ENCODE assay signal across 12 cellular contexts in genomic region chr14:100567877-100568163, GRCh38. TPM values are rescaled to one million over a fixed set of nuclear protein-coding genes. Genes with fewer than 3 reads are reported as not detected.
DNase-seq lines count a peak whose midpoint lies in the region; ATAC-seq and TF ChIP-seq lines count a peak whose summit lies in the region.
"Had no signal": no experiment of that assay in that cellular context is flagged by ENCODE, and none has a peak within 500 bp of the region (broad histone marks: within the 10 kb centered on the region; RNA-seq: fewer than 3 reads in every experiment).

No MANE protein-coding gene starts in this region.

- H3K27me3 ChIP-seq in mammary epithelial cell (ENCODE audit: insufficient read depth, low read length), result peaks cover 29% of the 10 kb centered on the region
- peaks cover 0 to 60% of the 10 kb centered on the region in 2 donors for H3K27me3 ChIP-seq in tibial nerve

- TF ChIP-seq CTCF in activated CD8-positive, alpha-beta T cell treated with anti-CD3 and anti-CD28 coated beads for 36 hours (IDR thresholded peaks at IDR 0.05), result no peak
- TF ChIP-seq CTCF in mammary epithelial cell (conservative IDR thresholded peaks at IDR 0.05 in 1 of 2, IDR thresholded peaks at IDR 0.05 in 1 of 2; ENCODE audit: extremely low read depth in 1 of 2, insufficient read depth in 1 of 2, low read depth in 1 of 2, low read length in 2 of 2) (no peak), tibial nerve (IDR thresholded peaks at IDR 0.05) (no peak), glutamatergic neuron (IDR thresholded peaks at IDR 0.05; ENCODE audit: partially characterized antibody, unreplicated experiment) (no peak)

- H3K4me2 ChIP-seq in mammary epithelial cell (ENCODE audit: insufficient read depth, low read depth, low read length), result peak overlapping the region; percentile 77

- TF ChIP-seq POLR2A in tibial nerve (IDR thresholded peaks at IDR 0.05), result no peak

- POLR2A ChIA-PET in activated CD8-positive, alpha-beta T cell treated with anti-CD3 and anti-CD28 coated beads, Interleukin-2, amount 10 ng/mL, durations not matched to agents 7 days and 5 days (lab: Charles Lee), result no interaction called here
- POLR2A ChIA-PET in activated CD8-positive, alpha-beta T cell treated with anti-CD3 and anti-CD28 coated beads for 36 hours (lab: Charles Lee), result no interaction called here

- no peak overlapping the region for H3K27ac Mint-ChIP-seq in activated CD8-positive, alpha-beta T cell treated with anti-CD3 and anti-CD28 coated beads, Interleukin-2, amount 10 ng/mL, durations not matched to agents 7 days and 5 days
- H3K27ac Mint-ChIP-seq in activated CD8-positive, alpha-beta T cell treated with anti-CD3 and anti-CD28 coated beads for 36 hours, result no peak overlapping the region
- H3K27ac Mint-ChIP-seq in memory B cell (no peak overlapping the region), glutamatergic neuron (ENCODE audit: unreplicated experiment) (no peak overlapping the region)

- no peak for TF ChIP-seq EP300 in tibial nerve (IDR thresholded peaks at IDR 0.05)

- intact Hi-C loops in activated CD8-positive, alpha-beta T cell treated with anti-CD3 and anti-CD28 coated beads for 36 hours (cut with micrococcal nuclease), result no loop called here
- intact Hi-C loops in mammary epithelial cell (cut with micrococcal nuclease), result no loop called here

- no peak overlapping the region for H2AFZ ChIP-seq in mammary epithelial cell (ENCODE audit: low read depth, low read length)

- in situ Hi-C loops in mammary epithelial cell (cut with MboI; ENCODE audit: low sequenced_read_pairs in 2 of 2), result no loop called here

- H3K9me3 ChIP-seq in mammary epithelial cell (replicated peaks; ENCODE audit: insufficient read depth, low read length), result no peaks in the 10 kb centered on the region
- no peaks in the 10 kb centered on the region for H3K9me3 ChIP-seq in tibial nerve
- H3K9me3 ChIP-seq: HAP-1 had no signal

- no peaks in the 10 kb centered on the region for H3K36me3 Mint-ChIP-seq in activated CD8-positive, alpha-beta T cell treated with anti-CD3 and anti-CD28 coated beads, Interleukin-2, amount 10 ng/mL, durations not matched to agents 7 days and 5 days (ENCODE audit: low read depth)
- no peaks in the 10 kb centered on the region for H3K36me3 Mint-ChIP-seq in activated CD8-positive, alpha-beta T cell treated with anti-CD3 and anti-CD28 coated beads for 36 hours (ENCODE audit: low read depth)
- H3K36me3 Mint-ChIP-seq in memory B cell (no peaks in the 10 kb centered on the region), glutamatergic neuron (ENCODE audit: unreplicated experiment) (no peaks in the 10 kb centered on the region)

- CTCF ChIA-PET in activated CD8-positive, alpha-beta T cell treated with anti-CD3 and anti-CD28 coated beads, Interleukin-2, amount 10 ng/mL, durations not matched to agents 7 days and 5 days (lab: Charles Lee), result no interaction called here
- CTCF ChIA-PET in activated CD8-positive, alpha-beta T cell treated with anti-CD3 and anti-CD28 coated beads for 36 hours (lab: Charles Lee), result no interaction called here
- CTCF ChIA-PET in mammary epithelial cell (lab: Charles Lee; ENCODE audit: low non-redundant PET), result no interaction called here

- no peak overlapping the region for H3K9ac ChIP-seq in mammary epithelial cell (ENCODE audit: insufficient read depth, low read length)

- H4K20me1 ChIP-seq in mammary epithelial cell (ENCODE audit: insufficient read depth, low read length), result no peaks in the 10 kb centered on the region

- H3K79me2 ChIP-seq in mammary epithelial cell (ENCODE audit: insufficient read depth, low read length), result no peaks in the 10 kb centered on the region

- peaks cover 3% of the 10 kb centered on the region for H3K4me1 Mint-ChIP-seq in activated CD8-positive, alpha-beta T cell treated with anti-CD3 and anti-CD28 coated beads, Interleukin-2, amount 10 ng/mL, durations not matched to agents 7 days and 5 days (ENCODE audit: low read depth)
- H3K4me1 Mint-ChIP-seq in activated CD8-positive, alpha-beta T cell treated with anti-CD3 and anti-CD28 coated beads for 36 hours (ENCODE audit: low read depth), result peaks cover 8% of the 10 kb centered on the region
- H3K4me1 Mint-ChIP-seq in memory B cell (peaks cover 15% of the 10 kb centered on the region), glutamatergic neuron (ENCODE audit: low read depth, unreplicated experiment) (peaks cover 25% of the 10 kb centered on the region)

- dilution Hi-C loops in mammary epithelial cell (cut with HindIII; ENCODE audit: low sequenced_read_pairs), result no loop called here

- ATAC-seq in activated CD8-positive, alpha-beta T cell treated with anti-CD3 and anti-CD28 coated beads, Interleukin-2, amount 10 ng/mL, durations not matched to agents 7 days and 5 days, result peak; percentile 6
- no peak for ATAC-seq in activated CD8-positive, alpha-beta T cell treated with anti-CD3 and anti-CD28 coated beads for 36 hours
- ATAC-seq in memory B cell (ENCODE audit: low read depth) (peak; percentile 16), GM18873 (IDR thresholded peaks at IDR 0.05; ENCODE audit: low FRiP score, unreplicated experiment) (no peak)

- H3K4me3 ChIP-seq in mammary epithelial cell (replicated peaks in 1 of 3; ENCODE audit: insufficient read depth in 1 of 3, low read depth in 2 of 3, low read length in 3 of 3), result no peak overlapping the region
- H3K4me3 ChIP-seq in tibial nerve, result peak overlapping the region; percentile 37 to 72 (median 40)
- H3K4me3 ChIP-seq: HAP-1 had no signal

- H3K4me1 ChIP-seq in mammary epithelial cell (ENCODE audit: insufficient read depth, low read length) (no peaks in the 10 kb centered on the region), tibial nerve (peaks cover 0 to 29% (median 6%) of the 10 kb centered on the region in 4 donors)
- H3K4me1 ChIP-seq: HAP-1 had no signal

- no TSS peak for BruUV-seq in mammary epithelial cell (replicated peaks; lab: Mats Ljungman, UMichigan)

- H3K36me3 ChIP-seq in mammary epithelial cell (ENCODE audit: insufficient read depth, low read length) (no peaks in the 10 kb centered on the region), tibial nerve (no peaks in the 10 kb centered on the region)
- H3K36me3 ChIP-seq: HAP-1 had no signal

- H3K4me3 Mint-ChIP-seq in activated CD8-positive, alpha-beta T cell treated with anti-CD3 and anti-CD28 coated beads, Interleukin-2, amount 10 ng/mL, durations not matched to agents 7 days and 5 days, result no peak overlapping the region
- H3K4me3 Mint-ChIP-seq in activated CD8-positive, alpha-beta T cell treated with anti-CD3 and anti-CD28 coated beads for 36 hours, result no peak overlapping the region
- H3K4me3 Mint-ChIP-seq in memory B cell, result no peak overlapping the region
- H3K4me3 Mint-ChIP-seq in glutamatergic neuron (ENCODE audit: unreplicated experiment), result no peak overlapping the region

- H3K27ac ChIP-seq in mammary epithelial cell (ENCODE audit: insufficient read depth, low read depth, low read length) (no peak overlapping the region), tibial nerve (peak overlapping the region in 1 of 4 donors; percentile 58)

- DNase-seq in activated CD8-positive, alpha-beta T cell treated with anti-CD3 and anti-CD28 coated beads, Interleukin-2, amount 10 ng/mL, durations not matched to agents 7 days and 5 days, result no peak
- no peak for DNase-seq in activated CD8-positive, alpha-beta T cell treated with anti-CD3 and anti-CD28 coated beads for 36 hours
- DNase-seq in mammary epithelial cell (no peak), memory B cell (ENCODE audit: low spot score in 2 of 2) (no peak), tibial nerve (ENCODE audit: low spot score in 2 of 2) (no peak), glutamatergic neuron (no peak), hepatic stellate cell (ENCODE audit: low spot score) (no peak)
- DNase-seq: activated CD4-positive, alpha-beta T cell treated with anti-CD3 and anti-CD28 coated beads, Interleukin-2, amount 50 U/mL, for 4 hours; NCI-H345 had no signal

- no peaks in the 10 kb centered on the region for H3K9me3 Mint-ChIP-seq in activated CD8-positive, alpha-beta T cell treated with anti-CD3 and anti-CD28 coated beads, Interleukin-2, amount 10 ng/mL, durations not matched to agents 7 days and 5 days (ENCODE audit: insufficient read depth)
- no peaks in the 10 kb centered on the region for H3K9me3 Mint-ChIP-seq in activated CD8-positive, alpha-beta T cell treated with anti-CD3 and anti-CD28 coated beads for 36 hours
- H3K9me3 Mint-ChIP-seq in memory B cell (no peaks in the 10 kb centered on the region), glutamatergic neuron (ENCODE audit: unreplicated experiment) (no peaks in the 10 kb centered on the region)

- peaks cover 38% of the 10 kb centered on the region for H3K27me3 Mint-ChIP-seq in activated CD8-positive, alpha-beta T cell treated with anti-CD3 and anti-CD28 coated beads, Interleukin-2, amount 10 ng/mL, durations not matched to agents 7 days and 5 days (ENCODE audit: low read depth)
- H3K27me3 Mint-ChIP-seq in activated CD8-positive, alpha-beta T cell treated with anti-CD3 and anti-CD28 coated beads for 36 hours, result peaks cover 21% of the 10 kb centered on the region
- H3K27me3 Mint-ChIP-seq in memory B cell (peaks cover 32% of the 10 kb centered on the region), glutamatergic neuron (ENCODE audit: unreplicated experiment) (peaks cover 13% of the 10 kb centered on the region)

- 0% methylated on average over 2 of the region's 42 CpGs for WGBS in mammary epithelial cell (ENCODE audit: low coverage, missing lambda C conversion rate)
- WGBS in tibial nerve, 2 donors, result 2% methylated on average over 29 of the region's 42 CpGs; no CpG with 5 or more reads in 1 of the 2 donors

RNA-seq across cellular contexts. Expression of gene BEGAIN, which starts 19.4 kb away (rescaled TPM):
- total RNA-seq in activated CD8-positive, alpha-beta T cell treated with anti-CD3 and anti-CD28 coated beads, Interleukin-2, amount 10 ng/mL, durations not matched to agents 7 days and 5 days, result 1 to 10 TPM in 1 of 2 experiments, under 1 TPM in 1; 0.70 to 1.2 TPM
- total RNA-seq in activated CD8-positive, alpha-beta T cell treated with anti-CD3 and anti-CD28 coated beads for 36 hours, result 1 to 10 TPM; 5.5 to 6.0 TPM
- total RNA-seq in mammary epithelial cell (1 to 10 TPM; 3.7 to 6.8 TPM), tibial nerve (10 to 100 TPM in 2 of 4 donors, 1 to 10 TPM in 2; 9.6 to 17.0 (median 11.6) TPM), glutamatergic neuron (ENCODE audit: unreplicated experiment) (7.0 TPM)
- 1.7 TPM for polyA plus RNA-seq in mammary epithelial cell
- not detected for polyA minus RNA-seq in mammary epithelial cell
- total RNA-seq: LHCN-M2 had no signal

Comparison
In these comparisons a context has a peak if more than half of its experiments do, and no peak if none do; other contexts are left out.
1. ATAC-seq: peak in activated CD8-positive, alpha-beta T cell treated with anti-CD3 and anti-CD28 coated beads, Interleukin-2, amount 10 ng/mL, durations not matched to agents 7 days and 5 days (single experiment) and memory B cell (single experiment); none in activated CD8-positive, alpha-beta T cell treated with anti-CD3 and anti-CD28 coated beads for 36 hours (single experiment) and GM18873 (single experiment).
2. H3K4me3 ChIP-seq: peak in tibial nerve (4 of 4); none in mammary epithelial cell (0 of 3).